Comparison of ENCODE assay signal across 13 cellular contexts in the genomic region with DNA sequence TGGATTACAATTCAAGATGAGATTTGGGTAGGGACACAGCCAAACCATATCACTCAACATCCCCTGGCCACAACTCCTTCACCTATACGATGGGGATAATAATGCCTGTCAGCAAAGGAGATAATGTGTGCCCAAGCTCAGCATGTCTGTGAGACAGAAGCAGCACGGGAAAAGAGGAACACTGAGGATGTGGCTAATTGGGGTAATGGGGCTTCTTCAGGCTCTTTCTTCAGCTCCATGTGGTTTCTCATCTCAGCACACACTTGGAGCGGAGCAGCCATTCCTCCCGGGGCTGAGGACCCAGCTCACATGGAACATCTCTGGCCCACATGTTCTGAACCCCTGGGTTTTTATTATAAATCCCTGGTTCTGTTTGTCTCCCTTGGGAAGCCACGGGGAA.
DNase-seq lines count a peak whose midpoint lies in the region; ATAC-seq and TF ChIP-seq lines count a peak whose summit lies in the region.
"Had no signal": no experiment of that assay in that cellular context is flagged by ENCODE, and none has a peak within 500 bp of the region (broad histone marks: within the 10 kb centered on the region; RNA-seq: fewer than 3 reads in every experiment).

No MANE protein-coding gene starts in this region.

- H3K9me3 ChIP-seq in heart right ventricle: peaks cover 0 to 16% (median 9%) of the 10 kb centered on the region in 11 donors
- H3K9me3 ChIP-seq in ascending aorta: peaks cover 4 to 8% of the 10 kb centered on the region in 2 donors
- no peaks in the 10 kb centered on the region for H3K9me3 ChIP-seq in mucosa of rectum (ENCODE audit: control insufficient read depth in 2 of 2, low read length in 2 of 2)
- H3K9me3 ChIP-seq in upper lobe of right lung: no peaks in the 10 kb centered on the region
- H3K9me3 ChIP-seq: prostate gland had no signal

- DNase-seq in heart right ventricle (no peak), cardiac septum (ENCODE audit: low spot score) (no peak), ascending aorta (ENCODE audit: low spot score in 2 of 2) (no peak), upper lobe of right lung (no peak), foreskin melanocyte (no peak), NCI-H1105 (lab: John Stamatoyannopoulos, UW) (no peak), EL (no peak)
- DNase-seq: activated gamma-delta T cell treated with Interleukin-2 at 50 U/mL for 16 hours, MM.1S, NCI-H524 treated with DMSO at 0.1 percent for 48 hours had no signal

- no peak overlapping the region for H3K9ac ChIP-seq in mucosa of rectum (ENCODE audit: low read depth in 1 of 2, low read length in 2 of 2)

- H3K4me1 ChIP-seq in heart right ventricle: peaks cover 0 to 87% (median 27%) of the 10 kb centered on the region in 9 donors
- peaks cover 0 to 12% of the 10 kb centered on the region in 2 donors for H3K4me1 ChIP-seq in ascending aorta
- H3K4me1 ChIP-seq in mucosa of rectum (ENCODE audit: control insufficient read depth in 2 of 2, insufficient read depth in 2 of 2, low read length in 2 of 2): peaks cover 3 to 8% of the 10 kb centered on the region in 2 donors
- H3K4me1 ChIP-seq in upper lobe of right lung: peaks cover 74% of the 10 kb centered on the region

- H3K27me3 ChIP-seq in heart right ventricle (no peaks in the 10 kb centered on the region), ascending aorta (no peaks in the 10 kb centered on the region), mucosa of rectum (ENCODE audit: control insufficient read depth in 2 of 2, insufficient read depth in 2 of 2, low read length in 2 of 2) (no peaks in the 10 kb centered on the region), upper lobe of right lung (no peaks in the 10 kb centered on the region)

- 49 to 58% methylated on average over 5 of the region's 5 CpGs for WGBS in heart right ventricle, 2 donors

- no peaks in the 10 kb centered on the region for H3K36me3 ChIP-seq in heart right ventricle
- H3K36me3 ChIP-seq in ascending aorta: no peaks in the 10 kb centered on the region
- H3K36me3 ChIP-seq in mucosa of rectum (ENCODE audit: control insufficient read depth in 2 of 2, insufficient read depth in 2 of 2, low read length in 2 of 2): no peaks in the 10 kb centered on the region
- H3K36me3 ChIP-seq in upper lobe of right lung: no peaks in the 10 kb centered on the region
- H3K36me3 ChIP-seq: prostate gland had no signal

- H3K4me3 ChIP-seq in heart right ventricle (no peak overlapping the region), ascending aorta (no peak overlapping the region), mucosa of rectum (ENCODE audit: low read length in 2 of 2) (no peak overlapping the region), upper lobe of right lung (no peak overlapping the region)
- H3K4me3 ChIP-seq: prostate gland had no signal

- ATAC-seq in heart right ventricle (peak in 2 of 8 donors; percentile 1), upper lobe of right lung (no peak)

- H3K27ac ChIP-seq in heart right ventricle (peak overlapping the region in 9 of 10 donors; percentile 18 to 93 (median 66)), ascending aorta (peak overlapping the region; percentile 62 to 71), mucosa of rectum (ENCODE audit: low read depth in 2 of 2, low read length in 2 of 2) (peak overlapping the region; percentile 53 to 56), upper lobe of right lung (peak overlapping the region; percentile 72)
- H3K27ac ChIP-seq: C4-2B had no signal

- intact Hi-C loops in heart right ventricle (cut with DNase I) (loop anchor here in 1 of 10 donors (10.0 kb wide), 1 partner anchor 136 kb away; the partner anchor contains the start of gene NAMPT), cardiac septum (cut with DNase I) (loop anchor here (2.0 kb wide), 1 partner anchor 136 kb away; the partner anchor contains the start of gene NAMPT), ascending aorta (cut with DNase I) (no loop called here), upper lobe of right lung (cut with DNase I) (no loop called here)

- no peak for TF ChIP-seq CTCF in heart right ventricle (IDR thresholded peaks at IDR 0.05)
- no peak for TF ChIP-seq CTCF in ascending aorta (IDR thresholded peaks at IDR 0.05)
- no peak for TF ChIP-seq CTCF in upper lobe of right lung (IDR thresholded peaks at IDR 0.05)
